In the genomic region with DNA sequence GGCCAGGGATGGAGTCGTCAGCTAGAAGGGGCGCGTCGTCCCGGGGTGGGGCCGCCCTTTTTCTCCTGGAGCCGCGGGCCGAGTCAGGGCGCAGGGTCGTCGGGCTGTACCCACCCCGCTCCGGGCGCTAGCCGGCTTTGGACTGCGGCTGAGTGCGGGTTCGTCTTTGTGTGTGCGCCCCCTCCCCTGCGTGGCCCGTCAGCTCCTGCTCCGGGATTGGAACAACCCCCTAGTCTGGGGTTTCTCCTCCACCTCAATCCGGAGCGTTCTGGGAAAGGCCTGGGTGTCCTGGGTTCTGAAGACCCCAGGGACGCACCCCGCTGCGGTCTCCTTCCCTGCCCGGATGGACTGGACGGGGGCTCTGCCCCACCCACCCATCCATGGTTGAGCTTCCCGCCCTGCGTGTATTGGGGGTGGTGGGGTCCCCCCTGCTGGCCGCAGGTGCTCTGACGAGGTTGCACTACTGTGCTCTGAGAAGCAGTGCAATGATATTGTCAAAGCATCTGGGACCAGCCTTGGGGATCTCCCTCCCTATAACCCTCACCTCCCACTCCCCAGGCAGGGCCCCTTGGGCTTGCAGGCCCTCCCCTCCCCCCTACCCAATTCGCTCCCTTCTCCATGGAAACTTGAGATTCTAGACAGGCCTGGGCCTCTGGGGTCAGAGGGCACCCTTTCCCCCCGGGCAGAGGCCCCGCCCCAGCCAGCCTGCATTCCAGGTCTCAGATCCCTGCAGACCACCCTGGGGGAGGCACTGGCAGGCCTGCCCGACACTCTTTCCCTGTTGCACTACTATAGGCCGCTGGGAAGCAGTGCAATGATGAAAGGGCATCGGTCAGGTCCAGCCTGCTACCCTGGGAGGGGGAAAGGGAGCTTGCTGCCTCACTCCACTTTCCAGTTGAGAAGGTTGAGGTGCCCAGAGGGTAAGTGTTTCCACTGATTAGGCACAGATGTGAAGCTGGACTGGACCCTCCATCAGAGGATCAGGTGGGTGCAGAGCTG, we compare ENCODE assay signal across 8 cellular contexts. TPM values are rescaled to one million over a fixed set of nuclear protein-coding genes. Genes with fewer than 3 reads are reported as not detected.
DNase-seq lines count a peak whose midpoint lies in the region; ATAC-seq and TF ChIP-seq lines count a peak whose summit lies in the region.

No MANE protein-coding gene starts in this region.

- peaks cover 22% of the 10 kb centered on the region for H3K4me1 ChIP-seq in CD8-positive, alpha-beta memory T cell (ENCODE audit: insufficient read depth, low read length)
- H3K4me1 ChIP-seq in neural progenitor cell, result peaks cover 20% of the 10 kb centered on the region

- H3F3A ChIP-seq in neural progenitor cell (ENCODE audit: low read depth), result peaks cover 68% of the 10 kb centered on the region

- H4K20me1 ChIP-seq in neural progenitor cell (ENCODE audit: low read depth), result peaks cover 30% of the 10 kb centered on the region

- ATAC-seq in HG03432 (IDR thresholded peaks at IDR 0.05; ENCODE audit: unreplicated experiment) (peak; percentile 3), GM18858 (IDR thresholded peaks at IDR 0.05; ENCODE audit: unreplicated experiment) (no peak), HG02884 (IDR thresholded peaks at IDR 0.05; ENCODE audit: unreplicated experiment) (no peak), GM21515 (IDR thresholded peaks at IDR 0.05; ENCODE audit: unreplicated experiment) (no peak)

- peak overlapping the region in 3 of 8 donors; percentile 36 to 84 (median 73) for H3K27ac Mint-ChIP-seq in CD8-positive, alpha-beta memory T cell
- peak overlapping the region; percentile 66 for H3K27ac Mint-ChIP-seq in dendritic cell treated with granulocyte-macrophage colony-stimulating factor and Interleukin-4, amounts not matched to agents 40 ng/mL and 50 ng/mL, for 4 days
- H3K27ac Mint-ChIP-seq in neural progenitor cell, result no peak overlapping the region

- no peaks in the 10 kb centered on the region for H3K9me3 ChIP-seq in CD8-positive, alpha-beta memory T cell (ENCODE audit: low read length)
- H3K9me3 ChIP-seq in neural progenitor cell (ENCODE audit: low read depth), result no peaks in the 10 kb centered on the region

- no peaks in the 10 kb centered on the region for H3K27me3 Mint-ChIP-seq in CD8-positive, alpha-beta memory T cell
- H3K27me3 Mint-ChIP-seq in dendritic cell treated with granulocyte-macrophage colony-stimulating factor and Interleukin-4, amounts not matched to agents 40 ng/mL and 50 ng/mL, for 4 days, result peaks cover 12% of the 10 kb centered on the region
- peaks cover 12% of the 10 kb centered on the region for H3K27me3 Mint-ChIP-seq in neural progenitor cell (ENCODE audit: insufficient read depth, low read depth)

- intact Hi-C loops in dendritic cell treated with granulocyte-macrophage colony-stimulating factor and Interleukin-4, amounts not matched to agents 40 ng/mL and 50 ng/mL, for 4 days (cut with micrococcal nuclease), result no loop called here

- peaks cover 0 to 6% (median 0%) of the 10 kb centered on the region in 3 donors for H3K36me3 Mint-ChIP-seq in CD8-positive, alpha-beta memory T cell
- peaks cover 36% of the 10 kb centered on the region for H3K36me3 Mint-ChIP-seq in dendritic cell treated with granulocyte-macrophage colony-stimulating factor and Interleukin-4, amounts not matched to agents 40 ng/mL and 50 ng/mL, for 4 days (ENCODE audit: low read depth)
- peaks cover 5% of the 10 kb centered on the region for H3K36me3 Mint-ChIP-seq in neural progenitor cell

- peak overlapping the region; percentile 84 for H3K27ac ChIP-seq in CD8-positive, alpha-beta memory T cell (ENCODE audit: low read depth, low read length)
- peak overlapping the region; percentile 6 for H3K27ac ChIP-seq in neural progenitor cell

- peak overlapping the region; percentile 70 for H3K4me3 ChIP-seq in CD8-positive, alpha-beta memory T cell (ENCODE audit: low read length)
- H3K4me3 ChIP-seq in neural progenitor cell, result peak overlapping the region; percentile 72

- DNase-seq in CD8-positive, alpha-beta memory T cell, result no peak
- DNase-seq in neural progenitor cell (ENCODE audit: low spot score), result peak; percentile 92
- no peak for DNase-seq in stimulated activated CD8-positive, alpha-beta memory T cell treated with anti-CD3 and anti-CD28 coated beads, Interleukin-4, amount 100 ng/mL, for 48 hours

- H3K79me2 ChIP-seq in neural progenitor cell (ENCODE audit: low read depth), result peaks cover 25% of the 10 kb centered on the region

- H3K4me1 Mint-ChIP-seq in CD8-positive, alpha-beta memory T cell, result peaks cover 27 to 41% (median 29%) of the 10 kb centered on the region in 3 donors
- H3K4me1 Mint-ChIP-seq in dendritic cell treated with granulocyte-macrophage colony-stimulating factor and Interleukin-4, amounts not matched to agents 40 ng/mL and 50 ng/mL, for 4 days (ENCODE audit: low read depth), result peaks cover 53% of the 10 kb centered on the region
- H3K4me1 Mint-ChIP-seq in neural progenitor cell, result peaks cover 30% of the 10 kb centered on the region

- peak overlapping the region in 6 of 7 donors; percentile 47 to 94 (median 86) for H3K4me3 Mint-ChIP-seq in CD8-positive, alpha-beta memory T cell
- peak overlapping the region; percentile 87 for H3K4me3 Mint-ChIP-seq in dendritic cell treated with granulocyte-macrophage colony-stimulating factor and Interleukin-4, amounts not matched to agents 40 ng/mL and 50 ng/mL, for 4 days
- H3K4me3 Mint-ChIP-seq in neural progenitor cell, result peak overlapping the region; percentile 93

- peak overlapping the region; percentile 22 for H3K9ac ChIP-seq in neural progenitor cell

- no peaks in the 10 kb centered on the region for H3K36me3 ChIP-seq in CD8-positive, alpha-beta memory T cell (ENCODE audit: insufficient read depth, low read length)
- no peaks in the 10 kb centered on the region for H3K36me3 ChIP-seq in neural progenitor cell

- CTCF ChIA-PET in CD8-positive, alpha-beta memory T cell (lab: Charles Lee), result interaction anchor here (0.6 to 3.5 kb wide), 3 partner anchors 10 to 24 kb away, joined by 3 to 16 read pairs (median 9); a partner anchor contains a TSS

- no peak for TF ChIP-seq CTCF in neural progenitor cell (IDR thresholded peaks at IDR 0.05)

- no peaks in the 10 kb centered on the region for H3K9me3 Mint-ChIP-seq in CD8-positive, alpha-beta memory T cell
- H3K9me3 Mint-ChIP-seq in dendritic cell treated with granulocyte-macrophage colony-stimulating factor and Interleukin-4, amounts not matched to agents 40 ng/mL and 50 ng/mL, for 4 days, result no peaks in the 10 kb centered on the region
- no peaks in the 10 kb centered on the region for H3K9me3 Mint-ChIP-seq in neural progenitor cell

- H3K27me3 ChIP-seq in CD8-positive, alpha-beta memory T cell (ENCODE audit: insufficient read depth, low read length, poor library complexity, severe bottlenecking), result no peaks in the 10 kb centered on the region
- no peaks in the 10 kb centered on the region for H3K27me3 ChIP-seq in neural progenitor cell

- H2AFZ ChIP-seq in neural progenitor cell (replicated peaks), result no peak overlapping the region

- H3K4me2 ChIP-seq in neural progenitor cell, result peak overlapping the region; percentile 92

- POLR2A ChIA-PET in CD8-positive, alpha-beta memory T cell (lab: Charles Lee), result interaction anchor here (0.8 to 2.4 kb wide), 2 partner anchors 11 to 14 kb away, joined by 4 to 13 read pairs; a partner anchor contains a TSS

RNA-seq across cellular contexts. Expression of a gene that starts 10.7 kb away (rescaled TPM):
- total RNA-seq in CD8-positive, alpha-beta memory T cell, result 10 to 100 TPM; 71.5 to 74.7 TPM
- polyA plus RNA-seq in CD8-positive, alpha-beta memory T cell, result 99.6 TPM
- total RNA-seq in neural progenitor cell (ENCODE audit: low replicate concordance), result 4.3 and 16.6 TPM in 2 replicates

RNA-seq across cellular contexts. Expression of a gene that starts 13.0 kb away (rescaled TPM):
- total RNA-seq in CD8-positive, alpha-beta memory T cell, result 10 to 100 TPM; 42.4 to 47.3 TPM
- 38.7 TPM for polyA plus RNA-seq in CD8-positive, alpha-beta memory T cell
- total RNA-seq in neural progenitor cell (ENCODE audit: low replicate concordance), result 14.3 and 28.3 TPM in 2 replicates

RNA-seq across cellular contexts. Expression of a gene that starts 20.3 kb away (rescaled TPM):
- under 1 TPM; 0.48 to 0.51 TPM for total RNA-seq in CD8-positive, alpha-beta memory T cell
- not detected for polyA plus RNA-seq in CD8-positive, alpha-beta memory T cell
- 0.15 TPM in 1 of 2 replicates, not detected in the other for total RNA-seq in neural progenitor cell (ENCODE audit: low replicate concordance)

RNA-seq across cellular contexts. Expression of a gene that starts 23.0 kb away (rescaled TPM):
- total RNA-seq in CD8-positive, alpha-beta memory T cell, result 10 to 100 TPM; 75.2 to 79.0 TPM
- 61.1 TPM for polyA plus RNA-seq in CD8-positive, alpha-beta memory T cell
- 4.8 and 23.4 TPM in 2 replicates for total RNA-seq in neural progenitor cell (ENCODE audit: low replicate concordance)
